ENCODE assay signal across 16 cellular contexts in the genomic region with DNA sequence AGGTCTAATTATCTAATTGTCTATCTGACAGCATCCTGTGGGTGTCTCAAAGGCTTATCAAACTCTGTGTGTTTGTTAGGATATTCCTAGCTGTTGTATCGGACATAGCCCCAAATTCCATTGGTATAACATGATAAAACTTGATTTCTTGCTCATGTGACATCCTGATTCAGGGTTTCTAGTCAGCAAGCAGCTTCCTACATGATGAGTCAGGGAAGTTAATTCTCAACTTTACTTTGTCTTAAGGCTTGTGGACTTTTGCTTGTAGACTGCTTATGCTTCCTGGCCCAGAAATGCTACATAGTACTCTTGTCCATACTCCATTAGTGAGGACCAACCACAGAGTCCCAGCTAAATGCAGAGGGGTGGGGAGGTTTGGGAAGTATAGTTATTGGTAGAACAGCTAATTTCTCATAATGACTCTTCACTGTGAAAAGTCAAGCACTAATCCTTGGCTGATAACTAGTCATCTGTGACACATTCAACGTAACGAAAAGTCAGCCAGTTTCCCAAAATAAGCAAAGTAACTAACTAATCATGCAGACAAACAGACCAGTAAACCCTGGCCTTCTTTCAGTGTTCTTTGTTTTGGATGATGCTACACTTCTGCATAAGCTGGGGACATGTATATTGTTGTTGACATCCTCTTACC. TPM values are rescaled to one million over a fixed set of nuclear protein-coding genes. Genes with fewer than 3 reads are reported as not detected.
DNase-seq lines count a peak whose midpoint lies in the region; ATAC-seq, FAIRE-seq and TF ChIP-seq lines count a peak whose summit lies in the region.
"Had no signal": no experiment of that assay in that cellular context is flagged by ENCODE, and none has a peak within 500 bp of the region (broad histone marks: within the 10 kb centered on the region; RNA-seq: fewer than 3 reads in every experiment).

No MANE protein-coding gene starts in this region.

- dilution Hi-C loops in endothelial cell of umbilical vein (cut with MboI; ENCODE audit: extremely low pct_ligation_motif_present, low sequenced_read_pairs), result no loop called here

- CTCF ChIA-PET in endothelial cell of umbilical vein (lab: Charles Lee), result interaction anchor here (0.8 to 1.6 kb wide), 6 partner anchors 8 to 970 kb away, joined by 3 to 11 read pairs (median 3); no protein-coding TSS in a partner anchor

- no peaks in the 10 kb centered on the region for H3K79me2 ChIP-seq in endothelial cell of umbilical vein (ENCODE audit: control insufficient read depth, insufficient read depth, low read length)

- H3K27ac ChIP-seq in endothelial cell of umbilical vein (ENCODE audit: insufficient read depth, low read depth, low read length), result no peak overlapping the region
- H3K27ac ChIP-seq: esophagus squamous epithelium, right atrium auricular region had no signal

- H3K4me1 ChIP-seq in endothelial cell of umbilical vein (ENCODE audit: control insufficient read depth, extremely low read depth, insufficient read depth, low read length), result peaks cover 14% of the 10 kb centered on the region
- no peaks in the 10 kb centered on the region for H3K4me1 ChIP-seq in mucosa of descending colon (ENCODE audit: low read depth)
- H3K4me1 ChIP-seq: esophagus squamous epithelium, HAP-1, right atrium auricular region had no signal

- no peaks in the 10 kb centered on the region for H3K36me3 ChIP-seq in endothelial cell of umbilical vein (ENCODE audit: control insufficient read depth in 2 of 2, extremely low read depth in 1 of 2, insufficient read depth in 2 of 2, low read length in 2 of 2)
- no peaks in the 10 kb centered on the region for H3K36me3 ChIP-seq in mucosa of descending colon (ENCODE audit: low read depth)
- H3K36me3 ChIP-seq: esophagus squamous epithelium, HAP-1, right atrium auricular region had no signal

- H3K9me3 ChIP-seq in endothelial cell of umbilical vein (replicated peaks; ENCODE audit: control insufficient read depth, insufficient read depth, low read length) (no peaks in the 10 kb centered on the region), mucosa of descending colon (no peaks in the 10 kb centered on the region)
- H3K9me3 ChIP-seq: esophagus squamous epithelium, HAP-1, right atrium auricular region had no signal

- H4K20me1 ChIP-seq in endothelial cell of umbilical vein (replicated peaks; ENCODE audit: control insufficient read depth, extremely low read depth, insufficient read depth, low read length), result no peaks in the 10 kb centered on the region

- peak overlapping the region; percentile 96 for H2AFZ ChIP-seq in endothelial cell of umbilical vein (ENCODE audit: low read depth, low read length)

- POLR2A ChIA-PET in endothelial cell of umbilical vein (lab: Charles Lee), result no interaction called here

- H3K9me1 ChIP-seq in endothelial cell of umbilical vein (replicated peaks; ENCODE audit: control insufficient read depth, extremely low read depth, insufficient read depth, low read length), result no peaks in the 10 kb centered on the region

- TF ChIP-seq CTCF in endothelial cell of umbilical vein (IDR thresholded peaks at IDR 0.05; ENCODE audit: extremely low read depth in 1 of 2, insufficient read depth in 1 of 2, low read depth in 1 of 2, low read length in 2 of 2) (no peak), mucosa of descending colon (IDR thresholded peaks at IDR 0.05) (no peak)

- intact Hi-C loops in endothelial cell of umbilical vein (cut with micrococcal nuclease) (no loop called here), mucosa of descending colon (cut with DNase I, micrococcal nuclease) (no loop called here)

- BruUV-seq in endothelial cell of umbilical vein (replicated peaks; lab: Mats Ljungman, UMichigan), result no TSS peak

- peak; percentile 80 for DNase-seq in Caki2 (ENCODE audit: low read depth)
- peak; percentile 81 for DNase-seq in NCI-H226
- DNase-seq in endothelial cell of umbilical vein (ENCODE audit: low read depth, low spot score), result peak; percentile 44
- DNase-seq in myocyte (ENCODE audit: low read depth), result peak; percentile 32
- DNase-seq in stimulated activated CD4-positive, alpha-beta T cell treated with anti-CD3 and anti-CD28 coated beads, Interleukin-2, amount 100 ng/mL, for 24 hours, result no peak
- no peak for DNase-seq in mucosa of descending colon
- DNase-seq in NCI-H2196 treated with DMSO at 0.1 percent for 48 hours (lab: John Stamatoyannopoulos, UW; ENCODE audit: unreplicated experiment), result no peak
- DNase-seq in activated effector memory CD4-positive, alpha-beta T cell treated with anti-CD3 and anti-CD28 coated beads, Interleukin-2, amount 50 U/mL, for 16 hours, result no peak
- DNase-seq: activated CD8-positive, alpha-beta memory T cell treated with anti-CD3 and anti-CD28 coated beads for 24 hours; activated naive CD4-positive, alpha-beta T cell; esophagus squamous epithelium; immature natural killer cell; NCI-H510A had no signal

- H3K4me3 ChIP-seq in endothelial cell of umbilical vein (replicated peaks in 1 of 3; ENCODE audit: insufficient read depth in 1 of 3, low read depth in 1 of 3, low read length in 3 of 3) (no peak overlapping the region), mucosa of descending colon (no peak overlapping the region)
- H3K4me3 ChIP-seq: esophagus squamous epithelium, HAP-1, right atrium auricular region had no signal

- H3K9ac ChIP-seq in endothelial cell of umbilical vein (replicated peaks; ENCODE audit: extremely low read depth, insufficient read depth, low read length), result no peak overlapping the region

- H3K4me2 ChIP-seq in endothelial cell of umbilical vein (ENCODE audit: insufficient read depth, low read length), result peak overlapping the region; percentile 35

- TF ChIP-seq POLR2A in endothelial cell of umbilical vein (IDR thresholded peaks at IDR 0.05; ENCODE audit: low read depth, low read length), result no peak

- FAIRE-seq in endothelial cell of umbilical vein (lab: Jason Lieb, UNC), result peak; percentile 75

- no peak for ATAC-seq in mucosa of descending colon

- in situ Hi-C loops in Caki2 (cut with HindIII; ENCODE audit: low pct_unique_long_range_greater_than_20kb, low sequenced_read_pairs), result no loop called here

- no peaks in the 10 kb centered on the region for H3K27me3 ChIP-seq in endothelial cell of umbilical vein (ENCODE audit: control insufficient read depth in 2 of 2, insufficient read depth in 2 of 2, low read length in 2 of 2)
- H3K27me3 ChIP-seq: esophagus squamous epithelium, right atrium auricular region had no signal

TF ChIP-seq in endothelial cell of umbilical vein, 7 proteins besides CTCF, POLR2A, EP300 and RAD21:
- TF ChIP-seq GATA2 (IDR thresholded peaks at IDR 0.05; ENCODE audit: insufficient read depth, insufficient read length, low read depth, low read length), result peak; percentile 30
- TF ChIP-seq FOS (IDR thresholded peaks at IDR 0.05; ENCODE audit: borderline replicate concordance, insufficient read depth, low read length), result peak; percentile 38
- peak; percentile 19 for TF ChIP-seq JUN (IDR thresholded peaks at IDR 0.05; ENCODE audit: borderline replicate concordance, insufficient read depth, insufficient read length, low read depth)
- TF ChIP-seq, protein P1, sequence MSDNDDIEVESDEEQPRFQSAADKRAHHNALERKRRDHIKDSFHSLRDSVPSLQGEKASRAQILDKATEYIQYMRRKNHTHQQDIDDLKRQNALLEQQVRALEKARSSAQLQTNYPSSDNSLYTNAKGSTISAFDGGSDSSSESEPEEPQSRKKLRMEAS (IDR thresholded peaks at IDR 0.05; ENCODE audit: insufficient read depth, insufficient read length), result no peak
- TF ChIP-seq EZH2 (IDR thresholded peaks at IDR 0.05; ENCODE audit: borderline replicate concordance, low read depth, low read length, severe bottlenecking), result no peak

RNA-seq across cellular contexts. Expression of a gene that starts 25.8 kb away (rescaled TPM):
- 1.1 and 2.5 TPM in 2 replicates for total RNA-seq in Caki2 (2014; rRNA removed; shearing (Covaris generic); ENCODE audit: low replicate concordance)
- 2.1 TPM in 1 of 2 replicates, not detected in the other for total RNA-seq in endothelial cell of umbilical vein
- polyA plus RNA-seq in endothelial cell of umbilical vein, result 0.03 and 0.08 TPM in 2 replicates
- 0.03 TPM in 1 of 2 replicates, not detected in the other for polyA plus RNA-seq in endothelial cell of umbilical vein (2011; cell fraction: cytosol; rRNA removed)
- not detected in 2 replicates for polyA plus RNA-seq in endothelial cell of umbilical vein (2011; cell fraction: nucleus; rRNA removed)
- polyA plus RNA-seq in endothelial cell of umbilical vein (2012), result not detected in 2 replicates
- 0.13 TPM in 1 of 2 replicates, not detected in the other for polyA minus RNA-seq in endothelial cell of umbilical vein
- polyA minus RNA-seq in endothelial cell of umbilical vein (2011; cell fraction: cytosol; rRNA and poly(A)+ RNA removed), result not detected
- 0.38 TPM in 1 of 2 replicates, not detected in the other for polyA minus RNA-seq in endothelial cell of umbilical vein (2011; cell fraction: nucleus; rRNA and poly(A)+ RNA removed)
- total RNA-seq in myocyte, result 0.05 and 0.37 TPM in 2 replicates
- polyA plus RNA-seq in myocyte (2012), result 4.3 TPM
- total RNA-seq in mucosa of descending colon, result 1 to 10 TPM in 1 of 3 donors, under 1 TPM in 2; 0.34 to 4.7 (median 0.69) TPM
- total RNA-seq: Daoy had no signal
- polyA plus RNA-seq: immature natural killer cell had no signal

Comparison
In these comparisons a context has a peak if more than half of its experiments do, and no peak if none do; other contexts are left out.
1. DNase-seq: peak in Caki2 (single experiment), NCI-H226 (single experiment), endothelial cell of umbilical vein (single experiment) and myocyte (single experiment); none in stimulated activated CD4-positive, alpha-beta T cell treated with anti-CD3 and anti-CD28 coated beads, Interleukin-2, amount 100 ng/mL, for 24 hours (0 of 2), mucosa of descending colon (0 of 3), NCI-H2196 treated with DMSO at 0.1 percent for 48 hours (single experiment) and activated effector memory CD4-positive, alpha-beta T cell treated with anti-CD3 and anti-CD28 coated beads, Interleukin-2, amount 50 U/mL, for 16 hours (single experiment).